In the genomic region with DNA sequence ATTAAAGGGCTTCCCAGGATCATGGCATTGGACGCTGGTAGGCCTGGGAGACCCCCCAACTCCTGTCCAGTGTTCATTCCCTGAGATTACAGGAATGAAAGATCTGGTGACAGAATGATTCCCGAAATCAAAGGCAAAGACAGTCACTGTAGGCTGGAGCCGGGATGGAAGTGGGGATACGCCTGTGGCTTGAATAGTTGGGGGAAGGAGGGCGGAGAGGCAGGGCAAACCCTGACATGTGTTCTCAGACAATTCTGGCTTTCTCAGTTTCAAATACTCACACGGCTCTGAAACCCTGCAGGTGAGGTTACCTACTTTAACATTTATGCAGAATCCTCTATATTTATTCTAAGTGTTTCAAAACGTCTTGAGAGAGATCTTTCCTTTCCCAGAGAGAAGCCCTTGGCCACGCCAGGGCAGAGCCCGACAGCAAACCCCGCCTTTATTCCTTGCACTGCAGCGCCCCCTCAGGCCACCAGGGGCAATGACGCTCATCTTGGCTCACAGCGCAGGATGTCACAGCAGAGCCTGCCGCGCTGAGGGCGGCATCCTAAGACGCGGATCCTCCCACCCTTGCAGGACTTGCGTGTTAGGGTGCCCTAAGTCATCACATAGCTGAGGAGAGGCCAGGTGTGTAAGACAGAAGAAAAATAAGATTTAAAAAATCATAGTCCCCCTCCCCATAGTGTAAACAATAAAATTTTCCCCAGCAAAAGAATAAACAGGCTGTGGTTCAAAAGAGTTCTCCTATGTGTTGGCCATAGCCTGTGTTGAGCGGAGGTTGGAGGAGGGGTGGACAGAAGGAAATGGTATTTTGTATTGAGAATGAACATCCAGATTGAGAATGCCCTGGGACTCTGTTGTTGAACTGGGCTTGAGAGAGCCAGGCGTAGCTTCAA, we compare ENCODE assay signal across 8 cellular contexts.
DNase-seq lines count a peak whose midpoint lies in the region; ATAC-seq and TF ChIP-seq lines count a peak whose summit lies in the region.

No MANE protein-coding gene starts in this region.

- no peak overlapping the region for H3K4me3 ChIP-seq in MG63

- H3K4me3 Mint-ChIP-seq in T-helper 17 cell, result no peak overlapping the region
- no peak overlapping the region for H3K4me3 Mint-ChIP-seq in effector memory CD8-positive, alpha-beta T cell

- H3K27me3 ChIP-seq in MG63, result no peaks in the 10 kb centered on the region

- H3K36me3 ChIP-seq in MG63, result no peaks in the 10 kb centered on the region

- DNase-seq in activated T-cell treated with anti-CD3 and anti-CD28 coated beads for 24 hours (ENCODE audit: low read depth) (peak; percentile 18), HEK293T (ENCODE audit: extremely low spot score) (peak; percentile 91), MG63 (peak; percentile 59), T-helper 17 cell (peak; percentile 23 to 32 (median 29)), medulla oblongata (ENCODE audit: extremely low spot score) (peak; percentile 90)
- DNase-seq in activated T-cell treated with anti-CD3 and anti-CD28 coated beads, Interleukin-2, amount 50 U/mL, for 1 hour, result no peak
- DNase-seq in effector memory CD8-positive, alpha-beta T cell, result peak; percentile 3 to 14 (median 10)
- peak; percentile 11 to 12 for DNase-seq in stimulated activated CD8-positive, alpha-beta memory T cell treated with anti-CD3 and anti-CD28 coated beads, Interleukin-7, amount 100 ng/mL, for 48 hours (ENCODE audit: extremely low read depth in 1 of 2, low read depth in 1 of 2)

- H3K9me3 ChIP-seq in MG63 (no peaks in the 10 kb centered on the region), T-helper 17 cell (ENCODE audit: control insufficient read depth, low read length, poor library complexity, severe bottlenecking) (no peaks in the 10 kb centered on the region)

- CTCF ChIA-PET in HEK293T (lab: Yijun Ruan, JAX), result no interaction called here

- H3K36me3 Mint-ChIP-seq in T-helper 17 cell (ENCODE audit: low read depth), result peaks cover 1% of the 10 kb centered on the region
- no peaks in the 10 kb centered on the region for H3K36me3 Mint-ChIP-seq in effector memory CD8-positive, alpha-beta T cell (ENCODE audit: insufficient read depth)

- POLR2A ChIA-PET in HEK293T (lab: Yijun Ruan, JAX), result no interaction called here

- ATAC-seq in T-helper 17 cell, result peak; percentile 84
- ATAC-seq in effector memory CD8-positive, alpha-beta T cell (replicated peaks), result peak; percentile 42

- peaks cover 20% of the 10 kb centered on the region for H3K27me3 Mint-ChIP-seq in T-helper 17 cell
- H3K27me3 Mint-ChIP-seq in effector memory CD8-positive, alpha-beta T cell, result peaks cover 19 to 33% of the 10 kb centered on the region in 2 donors

- H3K9me3 Mint-ChIP-seq in effector memory CD8-positive, alpha-beta T cell, result no peaks in the 10 kb centered on the region

- peaks cover 6% of the 10 kb centered on the region for H3K4me1 Mint-ChIP-seq in T-helper 17 cell
- H3K4me1 Mint-ChIP-seq in effector memory CD8-positive, alpha-beta T cell (ENCODE audit: low read depth in 2 of 2), result peaks cover 3 to 4% of the 10 kb centered on the region in 2 donors

- no peak overlapping the region for H3K27ac Mint-ChIP-seq in T-helper 17 cell
- no peak overlapping the region for H3K27ac Mint-ChIP-seq in effector memory CD8-positive, alpha-beta T cell

TF ChIP-seq in HEK293T, 16 proteins besides CTCF, POLR2A, EP300 and RAD21:
- TF ChIP-seq ZNF384 (IDR thresholded peaks at IDR 0.05), result no peak
- no peak for TF ChIP-seq FOXA1 (IDR thresholded peaks at IDR 0.05)
- no peak for TF ChIP-seq TARDBP (IDR thresholded peaks at IDR 0.05)
- TF ChIP-seq BHLHE40 (IDR thresholded peaks at IDR 0.05; ENCODE audit: borderline replicate concordance), result no peak
- no peak for TF ChIP-seq HDGF (IDR thresholded peaks at IDR 0.05; ENCODE audit: borderline replicate concordance)
- no peak for TF ChIP-seq ELF4 (IDR thresholded peaks at IDR 0.05)
- TF ChIP-seq FOXK2 (IDR thresholded peaks at IDR 0.05), result no peak
- no peak for TF ChIP-seq LEF1 (IDR thresholded peaks at IDR 0.05; ENCODE audit: borderline replicate concordance)
- TF ChIP-seq SP1 (IDR thresholded peaks at IDR 0.05), result no peak
- TF ChIP-seq L3MBTL2 (conservative IDR thresholded peaks at IDR 0.05), result no peak
- TF ChIP-seq CTBP1 (IDR thresholded peaks at IDR 0.05; ENCODE audit: borderline replicate concordance), result no peak
- no peak for TF ChIP-seq ARNT (IDR thresholded peaks at IDR 0.05)
- no peak for TF ChIP-seq FOXM1 (IDR thresholded peaks at IDR 0.05; ENCODE audit: borderline replicate concordance)
- no peak for TF ChIP-seq SUZ12 (IDR thresholded peaks at IDR 0.05)
- no peak for TF ChIP-seq NFRKB (IDR thresholded peaks at IDR 0.05)
- TF ChIP-seq PKNOX1 (IDR thresholded peaks at IDR 0.05), result no peak
